Comparison of ENCODE assay signal across 9 cellular contexts in genomic region chr5:7886849-7887460, GRCh38. TPM values are rescaled to one million over a fixed set of nuclear protein-coding genes. Genes with fewer than 3 reads are reported as not detected.
DNase-seq lines count a peak whose midpoint lies in the region; ATAC-seq, FAIRE-seq and TF ChIP-seq lines count a peak whose summit lies in the region.
"Had no signal": no experiment of that assay in that cellular context is flagged by ENCODE, and none has a peak within 500 bp of the region (broad histone marks: within the 10 kb centered on the region; RNA-seq: fewer than 3 reads in every experiment).

No MANE protein-coding gene starts in this region.

- WGBS in suprapubic skin: 67% methylated on average over 7 of the region's 7 CpGs

- peak; percentile 60 for ATAC-seq in HG02588 (IDR thresholded peaks at IDR 0.05; ENCODE audit: unreplicated experiment)
- ATAC-seq in GM18505 (IDR thresholded peaks at IDR 0.05; ENCODE audit: unreplicated experiment): no peak

- DNase-seq in G401 (ENCODE audit: low spot score): peak; percentile 59
- peak; percentile 29 for DNase-seq in NCI-H2227 treated with DMSO at 0.1 percent for 48 hours (lab: John Stamatoyannopoulos, UW)
- DNase-seq in bronchial epithelial cell (ENCODE audit: low read depth): peak; percentile 53
- peak; percentile 70 for DNase-seq in medulla oblongata (ENCODE audit: extremely low spot score)
- no peak for DNase-seq in activated T-cell treated with anti-CD3 and anti-CD28 coated beads, Interleukin-2, amount 50 U/mL, for 1 hour
- DNase-seq in suprapubic skin (ENCODE audit: low spot score in 2 of 2): no peak

- H3K4me3 ChIP-seq in bronchial epithelial cell (ENCODE audit: low read depth, low read length) (no peak overlapping the region), suprapubic skin (no peak overlapping the region)

- no peaks in the 10 kb centered on the region for H3K4me1 ChIP-seq in suprapubic skin

- no peak for FAIRE-seq in bronchial epithelial cell (lab: Jason Lieb, UNC)

- no peak for TF ChIP-seq EP300 in suprapubic skin (IDR thresholded peaks at IDR 0.05)

- no peak overlapping the region for H3K27ac ChIP-seq in suprapubic skin

- in situ Hi-C loops in G401 (cut with HindIII; ENCODE audit: low sequenced_read_pairs): no loop called here

- H3K27me3 ChIP-seq in bronchial epithelial cell (ENCODE audit: control insufficient read depth, insufficient read depth, low read length): no peaks in the 10 kb centered on the region
- H3K27me3 ChIP-seq in suprapubic skin: no peaks in the 10 kb centered on the region

- H3K36me3 ChIP-seq in bronchial epithelial cell (ENCODE audit: control insufficient read depth, insufficient read depth, low read length): peaks cover 14% of the 10 kb centered on the region
- peaks cover 64% of the 10 kb centered on the region for H3K36me3 ChIP-seq in suprapubic skin

- H3K9me3 ChIP-seq in suprapubic skin: no peaks in the 10 kb centered on the region

- TF ChIP-seq CTCF in bronchial epithelial cell (IDR thresholded peaks at IDR 0.05; ENCODE audit: insufficient read depth, low read length, severe bottlenecking) (peak; percentile 45), suprapubic skin (IDR thresholded peaks at IDR 0.05) (peak in 1 of 2 donors; percentile 24)

- TF ChIP-seq POLR2A in suprapubic skin (IDR thresholded peaks at IDR 0.05): no peak
- TF ChIP-seq POLR2A in GM18505 (IDR thresholded peaks at IDR 0.05; ENCODE audit: borderline replicate concordance, extremely low read depth, insufficient read depth, insufficient read length): no peak

RNA-seq across cellular contexts. Expression of gene MTRR, which starts 18.0 kb away (rescaled TPM):
- 22.9 and 32.2 TPM in 2 replicates for total RNA-seq in G401 (2014; rRNA removed; shearing (Covaris generic))
- total RNA-seq in bronchial epithelial cell: 21.1 and 29.2 TPM in 2 replicates
- total RNA-seq in suprapubic skin: 10 to 100 TPM; 33.5 to 51.2 (median 38.4) TPM

RNA-seq across cellular contexts. Expression of gene FASTKD3, which starts 18.1 kb away (rescaled TPM):
- total RNA-seq in G401 (2014; rRNA removed; shearing (Covaris generic)): 14.1 and 25.5 TPM in 2 replicates
- total RNA-seq in bronchial epithelial cell (5.8 and 6.4 TPM in 2 replicates), suprapubic skin (10 to 100 TPM in 2 of 4 donors, 1 to 10 TPM in 2; 7.6 to 13.7 (median 10.1) TPM)

RNA-seq across cellular contexts. Expression of gene CFAP90, which starts 36.0 kb away (rescaled TPM):
- 0.25 TPM in 1 of 2 replicates, not detected in the other for total RNA-seq in G401 (2014; rRNA removed; shearing (Covaris generic))
- total RNA-seq in bronchial epithelial cell (not detected in 2 replicates), suprapubic skin (1 to 10 TPM in 1 of 4 donors, not detected in 3; 1.4 TPM)
- total RNA-seq: T-helper 2 cell treated with Interferon-gamma antibody and Interleukin-4, amounts not matched to agents 100 ng/mL and 5 ng/mL, for 36 hours had no signal

Comparison
In these comparisons a context has a peak if more than half of its experiments do, and no peak if none do; other contexts are left out.
1. DNase-seq: peak in G401 (single experiment), NCI-H2227 treated with DMSO at 0.1 percent for 48 hours (single experiment), bronchial epithelial cell (single experiment) and medulla oblongata (single experiment); none in activated T-cell treated with anti-CD3 and anti-CD28 coated beads, Interleukin-2, amount 50 U/mL, for 1 hour (single experiment) and suprapubic skin (0 of 2).